ENCODE assay signal across 13 cellular contexts in genomic region chr1:245986404-245987221, GRCh38.
DNase-seq lines count a peak whose midpoint lies in the region; ATAC-seq and TF ChIP-seq lines count a peak whose summit lies in the region.
"Had no signal": no experiment of that assay in that cellular context is flagged by ENCODE, and none has a peak within 500 bp of the region (broad histone marks: within the 10 kb centered on the region; RNA-seq: fewer than 3 reads in every experiment).

No MANE protein-coding gene starts in this region.

- no peaks in the 10 kb centered on the region for H3K9me2 ChIP-seq in PC-9 (ENCODE audit: insufficient read depth)

- H3K4me1 ChIP-seq in PC-9 (replicated peaks; ENCODE audit: insufficient read depth): peaks cover 13% of the 10 kb centered on the region

- no peaks in the 10 kb centered on the region for H4K20me1 ChIP-seq in PC-9 (ENCODE audit: insufficient read depth)

- no peak for TF ChIP-seq CTCF in PC-9 (conservative IDR thresholded peaks at IDR 0.05)
- TF ChIP-seq CTCF in omental fat pad (IDR thresholded peaks at IDR 0.05): no peak
- TF ChIP-seq CTCF in CD14-positive monocyte (IDR thresholded peaks at IDR 0.05): no peak

- no peaks in the 10 kb centered on the region for H3K79me2 ChIP-seq in PC-9 (ENCODE audit: low read depth)

- H3K27ac Mint-ChIP-seq in activated CD4-positive, alpha-beta memory T cell treated with anti-CD3 and anti-CD28 coated beads, Interleukin-2, amount 10 ng/mL, durations not matched to agents 7 days and 5 days: no peak overlapping the region
- H3K27ac Mint-ChIP-seq in CD14-positive monocyte: no peak overlapping the region

- H2AFZ ChIP-seq in PC-9: no peak overlapping the region

- no peaks in the 10 kb centered on the region for H3K27me3 ChIP-seq in PC-9 (ENCODE audit: insufficient read depth, low read depth)

- POLR2A ChIA-PET in PC-9 (lab: Charles Lee; ENCODE audit: unreplicated experiment): no interaction called here
- POLR2A ChIA-PET in activated CD4-positive, alpha-beta memory T cell treated with anti-CD3 and anti-CD28 coated beads, Interleukin-2, amount 10 ng/mL, durations not matched to agents 7 days and 5 days (lab: Charles Lee): no interaction called here

- H3K9me3 ChIP-seq in PC-9 (ENCODE audit: insufficient read depth, low read depth): no peaks in the 10 kb centered on the region

- H3K4me3 Mint-ChIP-seq in activated CD4-positive, alpha-beta memory T cell treated with anti-CD3 and anti-CD28 coated beads, Interleukin-2, amount 10 ng/mL, durations not matched to agents 7 days and 5 days: no peak overlapping the region
- H3K4me3 Mint-ChIP-seq in CD14-positive monocyte: no peak overlapping the region
- H3K4me3 Mint-ChIP-seq: central memory CD8-positive, alpha-beta T cell had no signal

- intact Hi-C loops in PC-9 (cut with micrococcal nuclease; ENCODE audit: unreplicated experiment): no loop called here
- intact Hi-C loops in CD14-positive monocyte (cut with micrococcal nuclease): no loop called here

- no peaks in the 10 kb centered on the region for H3K9me3 Mint-ChIP-seq in activated CD4-positive, alpha-beta memory T cell treated with anti-CD3 and anti-CD28 coated beads, Interleukin-2, amount 10 ng/mL, durations not matched to agents 7 days and 5 days
- H3K9me3 Mint-ChIP-seq in CD14-positive monocyte: peaks cover 0 to 1% (median 0%) of the 10 kb centered on the region in 7 donors
- H3K9me3 Mint-ChIP-seq: central memory CD8-positive, alpha-beta T cell had no signal

- H3K36me3 Mint-ChIP-seq in activated CD4-positive, alpha-beta memory T cell treated with anti-CD3 and anti-CD28 coated beads, Interleukin-2, amount 10 ng/mL, durations not matched to agents 7 days and 5 days (ENCODE audit: low read depth): no peaks in the 10 kb centered on the region
- no peaks in the 10 kb centered on the region for H3K36me3 Mint-ChIP-seq in CD14-positive monocyte

- H3K36me3 ChIP-seq in PC-9 (ENCODE audit: low read depth): no peaks in the 10 kb centered on the region

- no peaks in the 10 kb centered on the region for H3K27me3 Mint-ChIP-seq in activated CD4-positive, alpha-beta memory T cell treated with anti-CD3 and anti-CD28 coated beads, Interleukin-2, amount 10 ng/mL, durations not matched to agents 7 days and 5 days
- H3K27me3 Mint-ChIP-seq in CD14-positive monocyte (ENCODE audit: low read depth in 3 of 3): no peaks in the 10 kb centered on the region
- H3K27me3 Mint-ChIP-seq: central memory CD8-positive, alpha-beta T cell had no signal

- peak overlapping the region; percentile 29 for H3K4me2 ChIP-seq in PC-9

- H3K27ac ChIP-seq in PC-9: no peak overlapping the region

- DNase-seq in G401 (ENCODE audit: low spot score) (peak; percentile 43), PC-9 (peak; percentile 25 to 50), dermis microvascular lymphatic vessel endothelial cell (ENCODE audit: low read depth in 2 of 2) (peak; percentile 43 to 87), omental fat pad (ENCODE audit: low spot score) (no peak), cortex of kidney (lab: John Stamatoyannopoulos, UW) (no peak), CD14-positive monocyte (ENCODE audit: low spot score) (no peak), activated T-cell treated with anti-CD3 and anti-CD28 coated beads for 4 hours (no peak)
- DNase-seq in activated CD4-positive, alpha-beta memory T cell treated with anti-CD3 and anti-CD28 coated beads, Interleukin-2, amount 10 ng/mL, durations not matched to agents 7 days and 5 days: no peak
- DNase-seq: activated CD4-positive, alpha-beta T cell treated with anti-CD3 and anti-CD28 coated beads, Interleukin-2, amount 50 U/mL, for 4 hours; islet precursor cell; stimulated activated naive CD4-positive, alpha-beta T cell treated with Interleukin-2 at 50 U/mL for 16 hours had no signal

- peak; percentile 37 for ATAC-seq in omental fat pad (ENCODE audit: low FRiP score)
- ATAC-seq: sciatic nerve had no signal

- H3K4me3 ChIP-seq in PC-9: no peak overlapping the region

- CTCF ChIA-PET in PC-9 (lab: Charles Lee): interaction anchor here (0.5 kb wide), 1 partner anchor 251 kb away, joined by 4 read pairs; no protein-coding TSS in a partner anchor
- CTCF ChIA-PET in activated CD4-positive, alpha-beta memory T cell treated with anti-CD3 and anti-CD28 coated beads, Interleukin-2, amount 10 ng/mL, durations not matched to agents 7 days and 5 days (lab: Charles Lee): interaction anchor here (1.2 to 1.3 kb wide), 2 partner anchors 17 to 98 kb away, joined by 3 read pairs; no protein-coding TSS in a partner anchor

- no TSS peak for BruUV-seq in PC-9 (replicated peaks; lab: Mats Ljungman, UMichigan)

- no peaks in the 10 kb centered on the region for H3F3A ChIP-seq in PC-9 (ENCODE audit: insufficient read depth, low read depth)

- in situ Hi-C loops in G401 (cut with HindIII; ENCODE audit: low sequenced_read_pairs): no loop called here

- peaks cover 11% of the 10 kb centered on the region for H3K4me1 Mint-ChIP-seq in activated CD4-positive, alpha-beta memory T cell treated with anti-CD3 and anti-CD28 coated beads, Interleukin-2, amount 10 ng/mL, durations not matched to agents 7 days and 5 days
- peaks cover 6% of the 10 kb centered on the region for H3K4me1 Mint-ChIP-seq in CD14-positive monocyte
- H3K4me1 Mint-ChIP-seq: central memory CD8-positive, alpha-beta T cell had no signal

Comparison
In these comparisons a context has a peak if more than half of its experiments do, and no peak if none do; other contexts are left out.
1. DNase-seq: peak in G401 (single experiment), PC-9 (2 of 2) and dermis microvascular lymphatic vessel endothelial cell (2 of 2); none in omental fat pad (single experiment), activated CD4-positive, alpha-beta memory T cell treated with anti-CD3 and anti-CD28 coated beads, Interleukin-2, amount 10 ng/mL, durations not matched to agents 7 days and 5 days (single experiment), cortex of kidney (single experiment), CD14-positive monocyte (single experiment) and activated T-cell treated with anti-CD3 and anti-CD28 coated beads for 4 hours (single experiment).